In genomic region chr20:56778765-56779195, GRCh38 we compare ENCODE assay signal across 12 cellular contexts.
A peak's percentile ranks its signal among the peaks of the same experiment; 100 is the strongest.
DNase-seq lines count a peak whose midpoint lies in the region; ATAC-seq and TF ChIP-seq lines count a peak whose summit lies in the region.
"Had no signal": no experiment of that assay in that cellular context is flagged by ENCODE, and none has a peak within 500 bp of the region (broad histone marks: within the 10 kb centered on the region; RNA-seq: fewer than 3 reads in every experiment).

No MANE protein-coding gene starts in this region.

- H3K27ac ChIP-seq in BLaER1 (peak overlapping the region; percentile 82), upper lobe of right lung (no peak overlapping the region), WERI-Rb-1 (no peak overlapping the region)

- peak overlapping the region; percentile 81 for H3K27ac Mint-ChIP-seq in chondrocyte (ENCODE audit: unreplicated experiment)
- H3K27ac Mint-ChIP-seq: activated T-helper 2 cell treated with anti-CD3 and anti-CD28 coated beads, Interferon-gamma antibody, Interleukin-2, Interleukin-4, amounts not matched to agents 10 μg/mL and 5 μg/mL and 100 μg/mL, durations not matched to agents 14 hours and 24 hours and 36 hours had no signal

- H3K36me3 ChIP-seq in BLaER1 (no peaks in the 10 kb centered on the region), upper lobe of right lung (no peaks in the 10 kb centered on the region), WERI-Rb-1 (no peaks in the 10 kb centered on the region)

- no peaks in the 10 kb centered on the region for H3K27me3 Mint-ChIP-seq in chondrocyte (ENCODE audit: low read depth)

- H3K4me2 ChIP-seq in BLaER1, result peak overlapping the region; percentile 77

- peak overlapping the region; percentile 15; the same call in 1 of the 2 replicates for H3K4me3 ChIP-seq in BLaER1
- H3K4me3 ChIP-seq in upper lobe of right lung, result no peak overlapping the region
- H3K4me3 ChIP-seq in WERI-Rb-1 (ENCODE audit: low read depth, low read length), result no peak overlapping the region
- H3K4me3 ChIP-seq: GM12878 had no signal

- intact Hi-C loops in upper lobe of right lung (cut with DNase I), result no loop called here

- no peaks in the 10 kb centered on the region for H3K36me3 Mint-ChIP-seq in chondrocyte (ENCODE audit: low read depth)

- no peaks in the 10 kb centered on the region for H4K20me1 ChIP-seq in BLaER1

- ATAC-seq in HG03196 (IDR thresholded peaks at IDR 0.05; ENCODE audit: unreplicated experiment), result no peak
- ATAC-seq in upper lobe of right lung, result no peak
- ATAC-seq: GM12878 had no signal

- no peaks in the 10 kb centered on the region for H3K9me3 Mint-ChIP-seq in chondrocyte (ENCODE audit: low read depth)
- H3K9me3 Mint-ChIP-seq: activated T-helper 2 cell treated with anti-CD3 and anti-CD28 coated beads, Interferon-gamma antibody, Interleukin-2, Interleukin-4, amounts not matched to agents 10 μg/mL and 5 μg/mL and 100 μg/mL, durations not matched to agents 14 hours and 24 hours and 36 hours had no signal

- peaks cover 31% of the 10 kb centered on the region for H3K4me1 Mint-ChIP-seq in chondrocyte (ENCODE audit: low read depth)

- H3K4me1 ChIP-seq in BLaER1 (peaks cover 41% of the 10 kb centered on the region), upper lobe of right lung (no peaks in the 10 kb centered on the region)

- no peaks in the 10 kb centered on the region for H3K27me3 ChIP-seq in BLaER1
- peaks cover 7% of the 10 kb centered on the region for H3K27me3 ChIP-seq in upper lobe of right lung
- peaks cover 80% of the 10 kb centered on the region for H3K27me3 ChIP-seq in WERI-Rb-1 (ENCODE audit: insufficient read depth, low read depth, severe bottlenecking)

- DNase-seq in NCI-H226 (peak; percentile 53), chondrocyte (ENCODE audit: low spot score) (no peak), left kidney (ENCODE audit: low read depth, low spot score) (peak; percentile 76), NOMO-1 (lab: John Stamatoyannopoulos, UW; ENCODE audit: unreplicated experiment in 2 of 2) (no peak), upper lobe of right lung (no peak), WERI-Rb-1 (no peak)
- DNase-seq: NCI-H748 treated with DMSO at 0.1 percent for 48 hours, retina had no signal

- H3K9ac ChIP-seq in BLaER1, result peak overlapping the region; percentile 72; the same call in 1 of the 2 replicates

- no peak for TF ChIP-seq CTCF in chondrocyte (IDR thresholded peaks at IDR 0.05)
- no peak for TF ChIP-seq CTCF in upper lobe of right lung (IDR thresholded peaks at IDR 0.05)
- no peak for TF ChIP-seq CTCF in WERI-Rb-1 (IDR thresholded peaks at IDR 0.05; ENCODE audit: low read depth, low read length)

- H3K4me3 Mint-ChIP-seq in chondrocyte (ENCODE audit: unreplicated experiment), result no peak overlapping the region

- H3K9me3 ChIP-seq in BLaER1 (no peaks in the 10 kb centered on the region), upper lobe of right lung (no peaks in the 10 kb centered on the region), WERI-Rb-1 (ENCODE audit: severe bottlenecking) (no peaks in the 10 kb centered on the region)

Comparison
In these comparisons a context has a peak if more than half of its experiments do, and no peak if none do; other contexts are left out.
1. DNase-seq: peak in NCI-H226 (single experiment) and left kidney (single experiment); none in chondrocyte (single experiment), NOMO-1 (0 of 2), upper lobe of right lung (single experiment) and WERI-Rb-1 (single experiment).